Comparison of ENCODE assay signal across 8 cellular contexts in genomic region chr15:67025719-67026118, GRCh38. TPM values are rescaled to one million over a fixed set of nuclear protein-coding genes. Genes with fewer than 3 reads are reported as not detected.
DNase-seq lines count a peak whose midpoint lies in the region; ATAC-seq and TF ChIP-seq lines count a peak whose summit lies in the region.

No MANE protein-coding gene starts in this region.

- in situ Hi-C loops in transverse colon (cut with MboI; ENCODE audit: low pct_ligation_motif_present in 1 of 4, low pct_unique_long_range_greater_than_20kb in 1 of 4, low sequenced_read_pairs in 3 of 4), result no loop called here

- H3K4me1 ChIP-seq in ascending aorta (peaks cover 14 to 27% of the 10 kb centered on the region in 2 donors), left lung (peaks cover 27 to 57% of the 10 kb centered on the region in 2 donors), transverse colon (peaks cover 19 to 37% (median 29%) of the 10 kb centered on the region in 4 donors)

- H3K36me3 Mint-ChIP-seq in T-cell, result no peaks in the 10 kb centered on the region

- H3K4me3 ChIP-seq in ascending aorta (no peak overlapping the region), left lung (no peak overlapping the region), transverse colon (no peak overlapping the region)

- peaks cover 4 to 7% (median 6%) of the 10 kb centered on the region in 3 donors for H3K4me1 Mint-ChIP-seq in T-cell

- peak in 2 of 3 experiments; percentile 17 to 57 for DNase-seq in NCI-H1417 (lab: John Stamatoyannopoulos, UW)
- no peak for DNase-seq in NCI-H1417 treated with DMSO at 0.1 percent for 48 hours (lab: John Stamatoyannopoulos, UW)
- peak in 1 of 2 donors; percentile 70 for DNase-seq in ascending aorta (ENCODE audit: low spot score in 2 of 2)
- DNase-seq in left lung, result peak in 1 of 2 donors; percentile 43
- peak; percentile 44 for DNase-seq in transverse colon
- no peak for DNase-seq in activated CD4-positive, CD25-positive, alpha-beta regulatory T cell (lab: John Stamatoyannopoulos, UW)
- DNase-seq in T-cell, result no peak

- H3K9me3 ChIP-seq in ascending aorta, result no peaks in the 10 kb centered on the region
- H3K9me3 ChIP-seq in left lung, result no peaks in the 10 kb centered on the region
- H3K9me3 ChIP-seq in transverse colon, result no peaks in the 10 kb centered on the region

- CTCF ChIA-PET in T-cell (lab: Charles Lee), result interaction anchor here in 1 of 2 donors (0.7 kb wide), 1 partner anchor 76 kb away, joined by 4 read pairs; no protein-coding TSS in a partner anchor

- TF ChIP-seq POLR2A in transverse colon (IDR thresholded peaks at IDR 0.05), result no peak

- POLR2A ChIA-PET in T-cell (lab: Charles Lee), result no interaction called here

- intact Hi-C loops in ascending aorta (cut with DNase I), result loop anchor here (2.0 kb wide), 1 partner anchor 51 kb away; no protein-coding TSS in a partner anchor
- intact Hi-C loops in left lung (cut with DNase I), result no loop called here
- intact Hi-C loops in transverse colon (cut with DNase I; ENCODE audit: low total_unique reads), result no loop called here

- TF ChIP-seq CTCF in ascending aorta (IDR thresholded peaks at IDR 0.05), result no peak
- TF ChIP-seq CTCF in left lung (IDR thresholded peaks at IDR 0.05), result no peak
- TF ChIP-seq CTCF in transverse colon (IDR thresholded peaks at IDR 0.05), result no peak

- H3K4me3 Mint-ChIP-seq in T-cell, result no peak overlapping the region

- 5 to 22% methylated on average over 2 to 5 of the region's 5 CpGs for WGBS in transverse colon (ENCODE audit: low coverage in 1 of 2), 2 donors

- no peaks in the 10 kb centered on the region for H3K27me3 ChIP-seq in ascending aorta
- H3K27me3 ChIP-seq in left lung, result no peaks in the 10 kb centered on the region
- no peaks in the 10 kb centered on the region for H3K27me3 ChIP-seq in transverse colon

- no peaks in the 10 kb centered on the region for H3K36me3 ChIP-seq in ascending aorta
- no peaks in the 10 kb centered on the region for H3K36me3 ChIP-seq in left lung
- H3K36me3 ChIP-seq in transverse colon, result no peaks in the 10 kb centered on the region

- H3K27me3 Mint-ChIP-seq in T-cell, result peaks cover 0 to 3% of the 10 kb centered on the region in 2 donors

- ATAC-seq in left lung (peak; percentile 27), T-cell (replicated peaks in 1 of 4) (no peak), HG03354 (IDR thresholded peaks at IDR 0.05; ENCODE audit: poor library complexity, severe bottlenecking, unreplicated experiment) (no peak)

- no peaks in the 10 kb centered on the region for H3K9me3 Mint-ChIP-seq in T-cell

- H3K27ac Mint-ChIP-seq in T-cell, result no peak overlapping the region

- no peak for TF ChIP-seq EP300 in transverse colon (IDR thresholded peaks at IDR 0.05; ENCODE audit: low read depth)

- peak overlapping the region; percentile 55 to 60 for H3K27ac ChIP-seq in ascending aorta
- peak overlapping the region; percentile 73 to 76 for H3K27ac ChIP-seq in left lung
- peak overlapping the region; percentile 67 to 81 (median 73) for H3K27ac ChIP-seq in transverse colon

RNA-seq across cellular contexts. Expression of gene SMAD3, which starts 39.7 kb away (rescaled TPM):
- total RNA-seq in ascending aorta (89.3 TPM), left lung (10 to 100 TPM; 30.9 to 33.1 TPM), transverse colon (10 to 100 TPM; 30.9 to 65.1 (median 57.0) TPM), T-cell (100 to 1,000 TPM in 3 of 5 donors, 10 to 100 TPM in 2; 55.4 to 159 (median 110) TPM)

Comparison
In these comparisons a context has a peak if more than half of its experiments do, and no peak if none do; other contexts are left out.
1. DNase-seq: peak in NCI-H1417 (2 of 3) and transverse colon (single experiment); none in NCI-H1417 treated with DMSO at 0.1 percent for 48 hours (single experiment), activated CD4-positive, CD25-positive, alpha-beta regulatory T cell (0 of 4) and T-cell (0 of 34).
2. Peak in every context shown above with its lines, with median percentiles within 50 percentile points of each other: H3K27ac ChIP-seq.